ENCODE assay signal across 28 cellular contexts in the genomic region with DNA sequence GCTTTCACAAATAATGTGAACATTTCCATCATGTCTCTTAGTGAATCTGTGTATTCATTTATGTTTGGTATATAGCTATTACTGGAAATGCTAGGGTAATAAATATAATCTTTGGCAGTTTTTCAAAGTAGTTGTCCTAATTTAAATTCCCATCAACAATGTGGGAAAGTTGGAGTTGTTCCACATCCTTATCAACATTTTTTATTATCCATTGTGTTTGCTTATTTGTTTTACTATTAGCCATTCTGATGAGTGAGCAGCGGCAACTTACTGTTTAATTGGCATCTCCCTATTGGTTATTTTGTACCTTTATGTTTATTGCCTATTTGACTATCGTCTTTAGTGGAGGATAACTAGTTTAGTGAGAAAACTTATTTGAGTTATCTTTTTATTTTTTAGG.
"Had no signal": no experiment of that assay in that cellular context is flagged by ENCODE, and none has a peak within 500 bp of the region (broad histone marks: within the 10 kb centered on the region; RNA-seq: fewer than 3 reads in every experiment).

No MANE protein-coding gene starts in this region.

- H3K4me1 Mint-ChIP-seq: stimulated activated effector memory CD8-positive, alpha-beta T cell treated with anti-CD3 and anti-CD28 coated beads, Interleukin-12 subunit alpha, Interleukin-12 subunit beta, amount 100 ng/mL, for 72 hours had no signal

- H3K27ac Mint-ChIP-seq: neural progenitor cell; progenitor cell of endocrine pancreas; stimulated activated effector memory CD8-positive, alpha-beta T cell treated with anti-CD3 and anti-CD28 coated beads, Interleukin-12 subunit alpha, Interleukin-12 subunit beta, amount 100 ng/mL, for 72 hours; stimulated activated naive B cell treated with anti-CD40 and anti-IgM and Interleukin-4, amounts not matched to agents 10 μg/mL and 1 μg/mL and 100 μg/mL, for 72 hours; stimulated activated naive CD8-positive, alpha-beta T cell treated with anti-CD3 and anti-CD28 coated beads, Interleukin-15, Interleukin-2, amounts not matched to agents 100 ng/mL and 50 ng/mL, for 24 hours had no signal

- H3K9ac ChIP-seq: neural progenitor cell, parathyroid adenoma had no signal

- H3K4me3 Mint-ChIP-seq: nephron; neural progenitor cell; stimulated activated effector memory CD8-positive, alpha-beta T cell treated with anti-CD3 and anti-CD28 coated beads, Interleukin-12 subunit alpha, Interleukin-12 subunit beta, amount 100 ng/mL, for 72 hours; stimulated activated naive B cell treated with anti-CD40 and anti-IgM and Interleukin-4, amounts not matched to agents 10 μg/mL and 1 μg/mL and 100 μg/mL, for 72 hours; stimulated activated naive CD8-positive, alpha-beta T cell treated with anti-CD3 and anti-CD28 coated beads, Interleukin-15, Interleukin-2, amounts not matched to agents 100 ng/mL and 50 ng/mL, for 24 hours had no signal

- H3K4me3 ChIP-seq: neural progenitor cell, ovary, psoas muscle, right lobe of liver, sigmoid colon, stomach, thoracic aorta, thyroid gland, tibial nerve, upper lobe of left lung, vagina had no signal

- H3K79me2 ChIP-seq: parathyroid adenoma had no signal

- H3K36me3 ChIP-seq: neural progenitor cell, ovary, right lobe of liver, sigmoid colon, stomach, thoracic aorta, thyroid gland, tibial nerve, upper lobe of left lung, vagina had no signal

- H3K4me1 ChIP-seq: neural progenitor cell, parathyroid adenoma, psoas muscle, right lobe of liver, stomach, tibial nerve, upper lobe of left lung, vagina had no signal

- H2AFZ ChIP-seq: neural progenitor cell, parathyroid adenoma had no signal

- FAIRE-seq: urothelium cell line had no signal

- ATAC-seq: psoas muscle; right cardiac atrium; right lobe of liver; stimulated activated effector memory CD8-positive, alpha-beta T cell treated with anti-CD3 and anti-CD28 coated beads, Interleukin-12 subunit alpha, Interleukin-12 subunit beta, amount 100 ng/mL, for 72 hours; stimulated activated naive B cell treated with anti-CD40 and anti-IgM and Interleukin-4, amounts not matched to agents 10 μg/mL and 1 μg/mL and 100 μg/mL, for 72 hours had no signal

- H3K27ac ChIP-seq: neural progenitor cell, ovary, parathyroid adenoma, psoas muscle, right lobe of liver, sigmoid colon, stomach, thoracic aorta, thyroid gland, tibial nerve, upper lobe of left lung, vagina had no signal

- H3K9me3 Mint-ChIP-seq: nephron; neural progenitor cell; stimulated activated effector memory CD8-positive, alpha-beta T cell treated with anti-CD3 and anti-CD28 coated beads, Interleukin-12 subunit alpha, Interleukin-12 subunit beta, amount 100 ng/mL, for 72 hours; stimulated activated naive B cell treated with anti-CD40 and anti-IgM and Interleukin-4, amounts not matched to agents 10 μg/mL and 1 μg/mL and 100 μg/mL, for 72 hours; stimulated activated naive CD8-positive, alpha-beta T cell treated with anti-CD3 and anti-CD28 coated beads, Interleukin-15, Interleukin-2, amounts not matched to agents 100 ng/mL and 50 ng/mL, for 24 hours had no signal

- H3K27me3 Mint-ChIP-seq: progenitor cell of endocrine pancreas; stimulated activated naive B cell treated with anti-CD40 and anti-IgM and Interleukin-4, amounts not matched to agents 10 μg/mL and 1 μg/mL and 100 μg/mL, for 72 hours; stimulated activated naive CD8-positive, alpha-beta T cell treated with anti-CD3 and anti-CD28 coated beads, Interleukin-15, Interleukin-2, amounts not matched to agents 100 ng/mL and 50 ng/mL, for 24 hours had no signal

- H3K27me3 ChIP-seq: neural progenitor cell, ovary, right lobe of liver, sigmoid colon, stomach, thyroid gland, tibial nerve, upper lobe of left lung, vagina had no signal

- H3K4me2 ChIP-seq: neural progenitor cell had no signal

- H3K36me3 Mint-ChIP-seq: neural progenitor cell; stimulated activated effector memory CD8-positive, alpha-beta T cell treated with anti-CD3 and anti-CD28 coated beads, Interleukin-12 subunit alpha, Interleukin-12 subunit beta, amount 100 ng/mL, for 72 hours; stimulated activated naive B cell treated with anti-CD40 and anti-IgM and Interleukin-4, amounts not matched to agents 10 μg/mL and 1 μg/mL and 100 μg/mL, for 72 hours had no signal

- DNase-seq: occipital lobe; ovary; posterior cingulate gyrus; psoas muscle; right cardiac atrium; right lobe of liver; sigmoid colon; small intestine; stimulated activated CD4-positive, alpha-beta T cell treated with anti-CD3 and anti-CD28 coated beads, Interleukin-15, amount 100 ng/mL, for 24 hours; stimulated activated CD4-positive, alpha-beta T cell treated with anti-CD3 and anti-CD28 coated beads, Interleukin-2, amount 100 ng/mL, for 24 hours; stimulated activated CD4-positive, alpha-beta T cell treated with anti-CD3 and anti-CD28 coated beads, Interleukin-2, amount 100 ng/mL, for 48 hours; stimulated activated CD4-positive, alpha-beta T cell treated with anti-CD3 and anti-CD28 coated beads, Interleukin-4, amount 100 ng/mL, for 24 hours; stimulated activated naive B cell treated with anti-CD40 and anti-IgM and Interleukin-4, amounts not matched to agents 10 μg/mL and 1 μg/mL and 100 μg/mL, for 72 hours; stimulated activated naive CD4-positive, alpha-beta T cell treated with Interleukin-2 at 50 U/mL for 16 hours; stomach; thyroid gland; trophoblast cell; upper lobe of left lung had no signal

- H3K9me3 ChIP-seq: ovary, psoas muscle, right lobe of liver, sigmoid colon, stomach, thoracic aorta, thyroid gland, tibial nerve, upper lobe of left lung, vagina had no signal
